26 cellular contexts compared by ENCODE assay signal in the genomic region with DNA sequence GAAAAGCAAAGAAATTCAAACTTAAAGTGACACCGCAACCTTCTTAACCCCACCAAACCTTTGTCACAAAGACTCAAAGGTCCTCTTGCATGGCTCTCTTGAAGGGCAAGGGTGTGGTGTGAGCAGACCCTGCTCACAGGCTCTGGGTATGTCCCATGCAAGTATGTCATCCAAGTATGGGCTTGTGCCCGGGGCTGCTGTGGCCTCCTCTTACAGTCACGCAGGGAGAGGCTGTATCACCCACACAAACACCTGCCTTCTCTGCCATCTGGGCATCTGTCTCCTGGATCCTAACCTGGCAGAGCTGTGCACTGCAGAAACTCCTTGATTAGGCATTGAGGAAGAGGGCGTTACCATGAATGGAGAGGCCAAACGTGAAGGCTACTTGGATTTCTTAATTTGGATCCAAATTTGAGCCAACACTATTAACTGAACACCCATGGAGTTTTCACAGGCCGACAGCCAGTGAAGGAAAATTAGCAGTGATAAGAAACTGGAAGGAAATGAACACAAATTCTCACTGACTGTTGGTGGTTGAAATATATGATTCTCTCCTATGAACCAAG.
DNase-seq lines count a peak whose midpoint lies in the region; ATAC-seq and TF ChIP-seq lines count a peak whose summit lies in the region.
"Had no signal": no experiment of that assay in that cellular context is flagged by ENCODE, and none has a peak within 500 bp of the region (broad histone marks: within the 10 kb centered on the region; RNA-seq: fewer than 3 reads in every experiment).

No MANE protein-coding gene starts in this region.

- peaks cover 5% of the 10 kb centered on the region for H3K27me3 Mint-ChIP-seq in activated CD8-positive, alpha-beta memory T cell treated with anti-CD3 and anti-CD28 coated beads, Interleukin-2, amount 10 ng/mL, durations not matched to agents 7 days and 5 days

- peaks cover 0 to 30% (median 0%) of the 10 kb centered on the region in 3 donors for H3K4me1 ChIP-seq in gastroesophageal sphincter
- H3K4me1 ChIP-seq: parathyroid adenoma, sigmoid colon had no signal

- H3K4me3 Mint-ChIP-seq in activated CD8-positive, alpha-beta memory T cell treated with anti-CD3 and anti-CD28 coated beads, Interleukin-2, amount 10 ng/mL, durations not matched to agents 7 days and 5 days, result no peak overlapping the region
- H3K4me3 Mint-ChIP-seq: CD8-positive, alpha-beta memory T cell; mesothelial cell of epicardium; natural killer cell had no signal

- no peak for TF ChIP-seq CTCF in gastroesophageal sphincter (IDR thresholded peaks at IDR 0.05)

- peak overlapping the region in 3 of 4 donors; percentile 23 to 42 (median 38) for H3K27ac ChIP-seq in gastroesophageal sphincter
- H3K27ac ChIP-seq: epithelial cell of prostate, parathyroid adenoma, stomach had no signal

- no peak for TF ChIP-seq EP300 in gastroesophageal sphincter (IDR thresholded peaks at IDR 0.05)

- H3K9me3 ChIP-seq in gastroesophageal sphincter, result peaks cover 0 to 2% (median 0%) of the 10 kb centered on the region in 3 donors
- H3K9me3 ChIP-seq: MG63, sigmoid colon, stomach had no signal

- H3K27ac Mint-ChIP-seq in activated CD8-positive, alpha-beta memory T cell treated with anti-CD3 and anti-CD28 coated beads, Interleukin-2, amount 10 ng/mL, durations not matched to agents 7 days and 5 days, result no peak overlapping the region
- H3K27ac Mint-ChIP-seq: CD8-positive, alpha-beta memory T cell; mesothelial cell of epicardium; natural killer cell had no signal

- WGBS in gastroesophageal sphincter (ENCODE audit: low coverage in 1 of 2), 2 donors, result 48 to 78% methylated on average over 1 to 3 of the region's 6 CpGs

- CTCF ChIA-PET in activated CD8-positive, alpha-beta memory T cell treated with anti-CD3 and anti-CD28 coated beads, Interleukin-2, amount 10 ng/mL, durations not matched to agents 7 days and 5 days (lab: Charles Lee), result no interaction called here

- no peak for ATAC-seq in gastroesophageal sphincter
- no peak for ATAC-seq in activated CD8-positive, alpha-beta memory T cell treated with anti-CD3 and anti-CD28 coated beads, Interleukin-2, amount 10 ng/mL, durations not matched to agents 7 days and 5 days
- ATAC-seq: left lobe of liver, natural killer cell, SK-N-SH treated with all-trans-retinoic acid at 6 μM for 48 hours had no signal

- TF ChIP-seq POLR2A in gastroesophageal sphincter (IDR thresholded peaks at IDR 0.05), result no peak

- no peaks in the 10 kb centered on the region for H3K36me3 Mint-ChIP-seq in activated CD8-positive, alpha-beta memory T cell treated with anti-CD3 and anti-CD28 coated beads, Interleukin-2, amount 10 ng/mL, durations not matched to agents 7 days and 5 days
- H3K36me3 Mint-ChIP-seq: CD8-positive, alpha-beta memory T cell; natural killer cell had no signal

- peak in 2 of 3 experiments; percentile 3 to 40 for DNase-seq in NCI-H1417 (lab: John Stamatoyannopoulos, UW)
- no peak for DNase-seq in NCI-H1417 treated with DMSO at 0.1 percent for 48 hours (lab: John Stamatoyannopoulos, UW)
- DNase-seq in NCI-H774 (lab: John Stamatoyannopoulos, UW), result peak; percentile 11
- DNase-seq in superior temporal gyrus (ENCODE audit: extremely low spot score), result peak; percentile 45
- no peak for DNase-seq in hippocampal formation (lab: John Stamatoyannopoulos, UW)
- DNase-seq in activated CD8-positive, alpha-beta memory T cell treated with anti-CD3 and anti-CD28 coated beads, Interleukin-2, amount 10 ng/mL, durations not matched to agents 7 days and 5 days, result no peak
- DNase-seq in kidney tubule cell (ENCODE audit: low spot score), result no peak
- DNase-seq: activated CD4-positive, alpha-beta T cell treated with anti-CD3 and anti-CD28 coated beads for 48 hours; activated naive CD4-positive, alpha-beta T cell treated with anti-CD3 and anti-CD28 coated beads, Interleukin-2, amount 50 U/mL, for 16 hours; CD8-positive, alpha-beta memory T cell; cerebellar nuclear complex; foreskin fibroblast; KBM-7; MG63; natural killer cell; NCI-H146; NCI-H2227 treated with DMSO at 0.1 percent for 48 hours; NCI-H69; sigmoid colon; stomach had no signal

- H3K4me3 ChIP-seq in gastroesophageal sphincter, result no peak overlapping the region
- H3K4me3 ChIP-seq: MG63, sigmoid colon, stomach had no signal

- peaks cover 2 to 69% of the 10 kb centered on the region in 2 donors for H3K36me3 ChIP-seq in gastroesophageal sphincter

- no peaks in the 10 kb centered on the region for H3K4me1 Mint-ChIP-seq in activated CD8-positive, alpha-beta memory T cell treated with anti-CD3 and anti-CD28 coated beads, Interleukin-2, amount 10 ng/mL, durations not matched to agents 7 days and 5 days
- H3K4me1 Mint-ChIP-seq: CD8-positive, alpha-beta memory T cell had no signal

- no peaks in the 10 kb centered on the region for H3K27me3 ChIP-seq in gastroesophageal sphincter
- H3K27me3 ChIP-seq: MG63, sigmoid colon, stomach had no signal

- no peaks in the 10 kb centered on the region for H3K9me3 Mint-ChIP-seq in activated CD8-positive, alpha-beta memory T cell treated with anti-CD3 and anti-CD28 coated beads, Interleukin-2, amount 10 ng/mL, durations not matched to agents 7 days and 5 days (ENCODE audit: low read depth)
- H3K9me3 Mint-ChIP-seq: CD8-positive, alpha-beta memory T cell; mesothelial cell of epicardium; natural killer cell had no signal

Comparison
In these comparisons a context has a peak if more than half of its experiments do, and no peak if none do; other contexts are left out.
1. DNase-seq: peak in NCI-H1417 (2 of 3), NCI-H774 (single experiment) and superior temporal gyrus (single experiment); none in NCI-H1417 treated with DMSO at 0.1 percent for 48 hours (single experiment), hippocampal formation (0 of 2), activated CD8-positive, alpha-beta memory T cell treated with anti-CD3 and anti-CD28 coated beads, Interleukin-2, amount 10 ng/mL, durations not matched to agents 7 days and 5 days (single experiment) and kidney tubule cell (single experiment).